In genomic region chr5:132296412-132297001, GRCh38 we compare ENCODE assay signal across 18 cellular contexts. TPM values are rescaled to one million over a fixed set of nuclear protein-coding genes. Genes with fewer than 3 reads are reported as not detected.
A peak's percentile ranks its signal among the peaks of the same experiment; 100 is the strongest.
DNase-seq lines count a peak whose midpoint lies in the region; ATAC-seq and TF ChIP-seq lines count a peak whose summit lies in the region.
"Had no signal": no experiment of that assay in that cellular context is flagged by ENCODE, and none has a peak within 500 bp of the region (broad histone marks: within the 10 kb centered on the region; RNA-seq: fewer than 3 reads in every experiment).

No MANE protein-coding gene starts in this region.

- no peaks in the 10 kb centered on the region for H3K9me3 ChIP-seq in neutrophil
- H3K9me3 ChIP-seq: uterus had no signal

- TF ChIP-seq CTCF in HFFc6 (IDR thresholded peaks at IDR 0.05) (no peak), choroid plexus epithelial cell (conservative IDR thresholded peaks at IDR 0.05; ENCODE audit: low read depth, low read length) (no peak), neutrophil (IDR thresholded peaks at IDR 0.05) (no peak), chondrocyte (IDR thresholded peaks at IDR 0.05) (no peak)

- H3K4me3 ChIP-seq in choroid plexus epithelial cell (ENCODE audit: low read depth, low read length): no peak overlapping the region
- peak overlapping the region; percentile 83 to 84 for H3K4me3 ChIP-seq in neutrophil (ENCODE audit: low read depth in 1 of 2, low read length in 1 of 2)
- H3K4me3 ChIP-seq: uterus had no signal

- H3K36me3 Mint-ChIP-seq in HFFc6 (ENCODE audit: low read depth): peaks cover 18% of the 10 kb centered on the region; the same call in 1 of the 2 replicates
- no peaks in the 10 kb centered on the region for H3K36me3 Mint-ChIP-seq in chondrocyte (ENCODE audit: low read depth)
- H3K36me3 Mint-ChIP-seq: stimulated activated memory B cell treated with anti-CD40 and anti-IgM and Interleukin-4, amounts not matched to agents 10 μg/mL and 1 μg/mL and 100 μg/mL, for 72 hours had no signal

- DNase-seq in CD1c-positive myeloid dendritic cell (ENCODE audit: extremely low spot score): peak; percentile 20
- DNase-seq in HFFc6: no peak
- peak; percentile 58 for DNase-seq in choroid plexus epithelial cell (ENCODE audit: low read depth)
- DNase-seq in chondrocyte (ENCODE audit: low spot score): no peak
- no peak for DNase-seq in NAMALWA (ENCODE audit: low spot score)
- DNase-seq: activated CD4-positive, alpha-beta T cell treated with anti-CD3 and anti-CD28 coated beads, Interleukin-2, amount 50 U/mL, for 1 hour; effector memory CD8-positive, alpha-beta T cell; NCI-H1694; NCI-H69; SHP77; T1000; uterus had no signal

- peak overlapping the region; percentile 99 for H3K27ac ChIP-seq in neutrophil
- H3K27ac ChIP-seq: KMS-11, uterus had no signal

- H3K36me3 ChIP-seq in neutrophil: peaks cover 5% of the 10 kb centered on the region
- H3K36me3 ChIP-seq: uterus had no signal

- peaks cover 73 to 80% of the 10 kb centered on the region in 2 experiments for H3K4me1 ChIP-seq in neutrophil (ENCODE audit: control insufficient read depth in 1 of 2, insufficient read depth in 1 of 2, low read depth in 1 of 2, low read length in 1 of 2)
- H3K4me1 ChIP-seq: uterus had no signal

- H3K9me3 Mint-ChIP-seq in HFFc6: no peaks in the 10 kb centered on the region
- H3K9me3 Mint-ChIP-seq in chondrocyte (ENCODE audit: low read depth): no peaks in the 10 kb centered on the region
- H3K9me3 Mint-ChIP-seq: effector memory CD8-positive, alpha-beta T cell; GM23338; stimulated activated memory B cell treated with anti-CD40 and anti-IgM and Interleukin-4, amounts not matched to agents 10 μg/mL and 1 μg/mL and 100 μg/mL, for 72 hours had no signal

- H3K27me3 Mint-ChIP-seq in HFFc6 (ENCODE audit: insufficient read depth) (peaks cover 2% of the 10 kb centered on the region; the same call in 1 of the 2 replicates), chondrocyte (ENCODE audit: low read depth) (no peaks in the 10 kb centered on the region)

- H3K27ac Mint-ChIP-seq in HFFc6 (peak overlapping the region; percentile 99; the same call in 1 of the 2 replicates), chondrocyte (ENCODE audit: unreplicated experiment) (no peak overlapping the region)
- H3K27ac Mint-ChIP-seq: effector memory CD8-positive, alpha-beta T cell; GM23338 had no signal

- H3K4me1 Mint-ChIP-seq in HFFc6 (ENCODE audit: low read depth) (peaks cover 67% of the 10 kb centered on the region), chondrocyte (ENCODE audit: low read depth) (peaks cover 31% of the 10 kb centered on the region)

- no peaks in the 10 kb centered on the region for H3K27me3 ChIP-seq in neutrophil
- H3K27me3 ChIP-seq: uterus had no signal

- ATAC-seq in GM21717 (IDR thresholded peaks at IDR 0.05; ENCODE audit: unreplicated experiment): no peak
- ATAC-seq: effector memory CD8-positive, alpha-beta T cell; GM23338; stimulated activated memory B cell treated with anti-CD40 and anti-IgM and Interleukin-4, amounts not matched to agents 10 μg/mL and 1 μg/mL and 100 μg/mL, for 72 hours had no signal

- H3K4me3 Mint-ChIP-seq in HFFc6 (peak overlapping the region; percentile 99), chondrocyte (ENCODE audit: unreplicated experiment) (no peak overlapping the region)

RNA-seq across cellular contexts. Expression of gene SLC22A4, which starts 2.3 kb away (rescaled TPM):
- total RNA-seq in HFFc6 (2021; fragmentation: NEBNext Ultra II Directional; extraction: Animal tissue kit (Norgen Biotek cat#: 25700)): 10 to 100 TPM; 10.8 to 12.6 (median 11.4) TPM
- total RNA-seq in chondrocyte: 4.2 to 5.4 TPM (median 4.8 TPM) in 3 replicates
- total RNA-seq: G401 had no signal

RNA-seq across cellular contexts. Expression of gene PDLIM4, which starts 39.0 kb away (rescaled TPM):
- total RNA-seq in HFFc6 (2021; fragmentation: NEBNext Ultra II Directional; extraction: Animal tissue kit (Norgen Biotek cat#: 25700)): 10 to 100 TPM in 4 of 6 experiments, 1 to 10 TPM in 2; 2.5 to 26.4 (median 23.7) TPM
- total RNA-seq in chondrocyte: 55.1 to 97.8 TPM (median 59.2 TPM) in 3 replicates
- total RNA-seq: G401 had no signal

Comparison
In these comparisons a context has a peak if more than half of its experiments do, and no peak if none do; other contexts are left out.
1. DNase-seq: peak in CD1c-positive myeloid dendritic cell (single experiment) and choroid plexus epithelial cell (single experiment); none in HFFc6 (single experiment), chondrocyte (single experiment) and NAMALWA (single experiment).